In the genomic region with DNA sequence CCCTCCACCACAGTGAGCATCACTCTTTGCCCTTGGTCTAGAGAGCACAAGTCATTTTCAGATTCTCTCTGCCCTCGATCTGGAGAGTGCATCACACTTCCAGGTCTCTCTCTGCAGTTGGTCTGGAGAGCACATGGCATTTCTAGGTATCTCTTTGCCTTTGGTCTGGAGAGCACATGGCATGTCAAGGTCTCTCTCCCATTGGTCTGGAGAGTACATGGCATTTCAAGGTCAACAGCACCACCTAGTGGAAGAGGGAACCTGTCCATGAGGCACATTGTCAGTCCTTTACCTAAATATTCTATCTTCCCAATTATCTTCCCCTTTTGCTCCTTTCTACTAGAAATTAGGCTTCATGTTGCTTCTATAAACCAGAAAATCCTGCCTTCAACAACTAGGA, we compare ENCODE assay signal across 8 cellular contexts.
DNase-seq lines count a peak whose midpoint lies in the region; ATAC-seq and TF ChIP-seq lines count a peak whose summit lies in the region.

No MANE protein-coding gene starts in this region.

- DNase-seq in activated CD4-positive, alpha-beta T cell treated with anti-CD3 and anti-CD28 coated beads for 48 hours = peak; percentile 36
- DNase-seq in activated CD4-positive, alpha-beta T cell treated with anti-CD3 and anti-CD28 coated beads, Interleukin-2, amount 50 U/mL, for 1 hour = no peak
- DNase-seq in adipocyte (ENCODE audit: low read depth) (peak; percentile 66), midbrain (lab: John Stamatoyannopoulos, UW) (peak; percentile 0), omental fat pad (ENCODE audit: low spot score) (no peak), Right ventricle myocardium superior (no peak)

- peaks cover 7% of the 10 kb centered on the region for H3K4me1 ChIP-seq in adipocyte (ENCODE audit: control insufficient read depth, insufficient read depth, low read length)

- peaks cover 4% of the 10 kb centered on the region for H3K9me3 ChIP-seq in adipocyte (ENCODE audit: control insufficient read depth, low read length)

- intact Hi-C loops in Right ventricle myocardium superior (cut with DNase I) = no loop called here

- no peaks in the 10 kb centered on the region for H3K36me3 ChIP-seq in adipocyte (ENCODE audit: control insufficient read depth, insufficient read depth, low read length, severe bottlenecking)

- H3K4me3 ChIP-seq in adipocyte (ENCODE audit: low read length) = no peak overlapping the region

- TF ChIP-seq CTCF in LNCAP (IDR thresholded peaks at IDR 0.05) = peak; percentile 48; the same call in 1 of the 2 replicates
- no peak for TF ChIP-seq CTCF in omental fat pad (IDR thresholded peaks at IDR 0.05)

- no peaks in the 10 kb centered on the region for H3K27me3 ChIP-seq in adipocyte (replicated peaks; ENCODE audit: control insufficient read depth, insufficient read depth, low read length)

- ATAC-seq in GM21576 (IDR thresholded peaks at IDR 0.05; ENCODE audit: unreplicated experiment) = peak; percentile 74
- ATAC-seq in omental fat pad (ENCODE audit: low FRiP score) = no peak
- no peak for ATAC-seq in Right ventricle myocardium superior (ENCODE audit: poor library complexity)

- no peak overlapping the region for H3K9ac ChIP-seq in adipocyte (ENCODE audit: low read length)

Comparison
In these comparisons a context has a peak if more than half of its experiments do, and no peak if none do; other contexts are left out.
1. DNase-seq: peak in activated CD4-positive, alpha-beta T cell treated with anti-CD3 and anti-CD28 coated beads for 48 hours (single experiment), adipocyte (single experiment) and midbrain (single experiment); none in activated CD4-positive, alpha-beta T cell treated with anti-CD3 and anti-CD28 coated beads, Interleukin-2, amount 50 U/mL, for 1 hour (single experiment), omental fat pad (single experiment) and Right ventricle myocardium superior (single experiment).